ENCODE assay signal across 20 cellular contexts in genomic region chr12:75631809-75632208, GRCh38.
"Had no signal": no experiment of that assay in that cellular context is flagged by ENCODE, and none has a peak within 500 bp of the region (broad histone marks: within the 10 kb centered on the region; RNA-seq: fewer than 3 reads in every experiment).

No MANE protein-coding gene starts in this region.

- H3K27me3 ChIP-seq: gastrocnemius medialis, heart left ventricle, right atrium auricular region, stomach had no signal

- H3K4me1 ChIP-seq: gastrocnemius medialis, prostate gland, right atrium auricular region had no signal

- DNase-seq: activated CD4-positive, alpha-beta T cell treated with anti-CD3 and anti-CD28 coated beads, Interleukin-2, amount 10 ng/mL, durations not matched to agents 24 days and 14 days; activated CD8-positive, alpha-beta T cell treated with anti-CD3 and anti-CD28 coated beads for 36 hours; activated naive CD4-positive, alpha-beta T cell treated with anti-CD3 and anti-CD28 coated beads, Interleukin-2, amount 10 ng/mL, durations not matched to agents 7 days and 5 days; activated naive CD8-positive, alpha-beta T cell treated with anti-CD3 and anti-CD28 coated beads, Interleukin-2, amount 50 U/mL, for 24 hours; activated T-cell treated with anti-CD3 and anti-CD28 coated beads, Interleukin-2, amount 50 U/mL, for 24 hours; anterior cingulate cortex; caudate nucleus; endodermal cell; erythroblast; gastrocnemius medialis; heart left ventricle; immature natural killer cell; kidney glomerular epithelial cell; left ventricle myocardium superior; small intestine; stimulated activated CD4-positive, alpha-beta T cell treated with anti-CD3 and anti-CD28 coated beads, Interleukin-4, amount 100 ng/mL, for 24 hours; stomach had no signal

- H3K4me3 ChIP-seq: gastrocnemius medialis, heart left ventricle, prostate gland, right atrium auricular region, stomach had no signal

- H3K27ac ChIP-seq: gastrocnemius medialis, prostate gland, right atrium auricular region, stomach had no signal

- H3K9me3 ChIP-seq: gastrocnemius medialis, prostate gland, right atrium auricular region, stomach had no signal

- H3K36me3 ChIP-seq: gastrocnemius medialis, heart left ventricle, prostate gland, right atrium auricular region, stomach had no signal

- ATAC-seq: activated CD8-positive, alpha-beta T cell treated with anti-CD3 and anti-CD28 coated beads for 36 hours; activated naive CD8-positive, alpha-beta T cell treated with anti-CD3 and anti-CD28 coated beads, Interleukin-2, amount 50 U/mL, for 24 hours; gastrocnemius medialis; left ventricle myocardium superior; stimulated activated effector memory CD8-positive, alpha-beta T cell treated with anti-CD3 and anti-CD28 coated beads, Interleukin-12 subunit alpha, Interleukin-12 subunit beta, amount 100 ng/mL, for 72 hours had no signal
